ENCODE assay signal across 8 cellular contexts in genomic region chr3:17741621-17742091, GRCh38. TPM values are rescaled to one million over a fixed set of nuclear protein-coding genes. Genes with fewer than 3 reads are reported as not detected.
DNase-seq lines count a peak whose midpoint lies in the region; ATAC-seq and TF ChIP-seq lines count a peak whose summit lies in the region.

No MANE protein-coding gene starts in this region.

- peaks cover 21 to 49% (median 40%) of the 10 kb centered on the region in 7 donors for H3K4me1 Mint-ChIP-seq in naive thymus-derived CD4-positive, alpha-beta T cell

- H3K79me2 ChIP-seq in OCI-LY3 (ENCODE audit: low read length), result peaks cover 54% of the 10 kb centered on the region

- H3K9me3 ChIP-seq in OCI-LY3 (ENCODE audit: insufficient read depth, low read length) (no peaks in the 10 kb centered on the region), colonic mucosa (no peaks in the 10 kb centered on the region)
- no peaks in the 10 kb centered on the region for H3K9me3 ChIP-seq in naive thymus-derived CD4-positive, alpha-beta T cell (ENCODE audit: control insufficient read depth in 2 of 3, low read length in 3 of 3)

- peaks cover 4% of the 10 kb centered on the region for H3K36me3 ChIP-seq in OCI-LY3 (replicated peaks; ENCODE audit: low read depth, low read length)
- no peaks in the 10 kb centered on the region for H3K36me3 ChIP-seq in colonic mucosa
- peaks cover 0 to 4% (median 0%) of the 10 kb centered on the region in 3 experiments for H3K36me3 ChIP-seq in naive thymus-derived CD4-positive, alpha-beta T cell (ENCODE audit: control insufficient read depth in 2 of 3, insufficient read depth in 3 of 3, low read length in 3 of 3)

- H3K27ac ChIP-seq in OCI-LY3 (ENCODE audit: low read length) (peak overlapping the region; percentile 85), colonic mucosa (peak overlapping the region; percentile 97)
- H3K27ac ChIP-seq in naive thymus-derived CD4-positive, alpha-beta T cell (ENCODE audit: low read depth, low read length), result peak overlapping the region; percentile 71

- H3K27me3 ChIP-seq in OCI-LY3 (ENCODE audit: low read depth, low read length) (peaks cover 17% of the 10 kb centered on the region), colonic mucosa (no peaks in the 10 kb centered on the region)
- no peaks in the 10 kb centered on the region for H3K27me3 ChIP-seq in naive thymus-derived CD4-positive, alpha-beta T cell (ENCODE audit: control insufficient read depth in 2 of 2, insufficient read depth in 2 of 2, low read length in 2 of 2)

- peak overlapping the region; percentile 79 for H3K4me2 ChIP-seq in OCI-LY3 (ENCODE audit: low read length)

- DNase-seq in DMS53 treated with DMSO at 0.1 percent for 48 hours (lab: John Stamatoyannopoulos, UW; ENCODE audit: unreplicated experiment) (peak; percentile 5), DMS53 (lab: John Stamatoyannopoulos, UW) (no peak), colonic mucosa (no peak), AG08396 (ENCODE audit: low spot score) (no peak), G401 (ENCODE audit: low spot score) (no peak), C1 segment of cervical spinal cord (lab: John Stamatoyannopoulos, UW) (no peak)
- peak in 1 of 9 donors; percentile 4 for DNase-seq in naive thymus-derived CD4-positive, alpha-beta T cell

- peak overlapping the region; percentile 37 to 88 (median 80) for H3K27ac Mint-ChIP-seq in naive thymus-derived CD4-positive, alpha-beta T cell

- in situ Hi-C loops in G401 (cut with HindIII; ENCODE audit: low sequenced_read_pairs), result no loop called here

- CTCF ChIA-PET in naive thymus-derived CD4-positive, alpha-beta T cell (lab: Charles Lee), result no interaction called here

- H3K4me3 ChIP-seq in OCI-LY3 (ENCODE audit: low read length) (peak overlapping the region; percentile 85), colonic mucosa (peak overlapping the region; percentile 57)
- H3K4me3 ChIP-seq in naive thymus-derived CD4-positive, alpha-beta T cell (ENCODE audit: low read length), result peak overlapping the region; percentile 72

- POLR2A ChIA-PET in naive thymus-derived CD4-positive, alpha-beta T cell (lab: Charles Lee), result interaction anchor here (1.4 to 1.9 kb wide), 3 partner anchors 8 to 1884 kb away, joined by 3 to 7 read pairs (median 4); no protein-coding TSS in a partner anchor

- no peak for ATAC-seq in naive thymus-derived CD4-positive, alpha-beta T cell

- H3K9ac ChIP-seq in OCI-LY3 (ENCODE audit: low read length) (peak overlapping the region; percentile 89), colonic mucosa (ENCODE audit: low read depth in 2 of 2, low read length in 2 of 2) (peak overlapping the region; percentile 91 to 94)

- no peaks in the 10 kb centered on the region for H3K9me3 Mint-ChIP-seq in naive thymus-derived CD4-positive, alpha-beta T cell

- H3K36me3 Mint-ChIP-seq in naive thymus-derived CD4-positive, alpha-beta T cell, result peaks cover 0 to 7% (median 0%) of the 10 kb centered on the region in 5 donors

- H3K4me1 ChIP-seq in OCI-LY3 (ENCODE audit: low read length) (peaks cover 30% of the 10 kb centered on the region), colonic mucosa (no peaks in the 10 kb centered on the region)
- H3K4me1 ChIP-seq in naive thymus-derived CD4-positive, alpha-beta T cell (ENCODE audit: control insufficient read depth in 2 of 2, insufficient read depth in 2 of 2, low read length in 2 of 2), result peaks cover 6 to 8% of the 10 kb centered on the region in 2 donors

- H3K4me3 Mint-ChIP-seq in naive thymus-derived CD4-positive, alpha-beta T cell, result peak overlapping the region; percentile 79 to 96 (median 91)

- H4K20me1 ChIP-seq in OCI-LY3 (ENCODE audit: insufficient read depth, low read length), result peaks cover 19% of the 10 kb centered on the region; the same call in 1 of the 2 replicates

- intact Hi-C loops in colonic mucosa (cut with DNase I), result no loop called here
- intact Hi-C loops in naive thymus-derived CD4-positive, alpha-beta T cell (cut with micrococcal nuclease), result loop anchor here (1.0 to 10.0 kb wide), 10 partner anchors 9 to 1477 kb away; partner anchors contain the start of genes DPH3 (in 2 of the 2), OXNAD1 (in 2 of the 2), RFTN1 (in 1 of the 2) and SATB1 (in 1 of the 2)

- H3K27me3 Mint-ChIP-seq in naive thymus-derived CD4-positive, alpha-beta T cell, result no peaks in the 10 kb centered on the region

- TF ChIP-seq CTCF in OCI-LY3 (IDR thresholded peaks at IDR 0.05; ENCODE audit: low read depth, low read length) (no peak), colonic mucosa (IDR thresholded peaks at IDR 0.05) (no peak)

- H2AFZ ChIP-seq in OCI-LY3 (ENCODE audit: low read depth, low read length), result peak overlapping the region; percentile 80

RNA-seq across cellular contexts. Expression of gene TBC1D5, which starts 0.8 kb away (rescaled TPM):
- total RNA-seq in colonic mucosa, result 10 to 100 TPM; 29.9 to 31.2 TPM
- total RNA-seq in naive thymus-derived CD4-positive, alpha-beta T cell, result 10 to 100 TPM; 30.5 to 54.0 (median 40.3) TPM
- 10 to 100 TPM; 30.6 to 31.7 TPM for polyA plus RNA-seq in naive thymus-derived CD4-positive, alpha-beta T cell
- 27.7 and 51.3 TPM in 2 replicates for total RNA-seq in G401 (2014; rRNA removed; shearing (Covaris generic))
